In the genomic region with DNA sequence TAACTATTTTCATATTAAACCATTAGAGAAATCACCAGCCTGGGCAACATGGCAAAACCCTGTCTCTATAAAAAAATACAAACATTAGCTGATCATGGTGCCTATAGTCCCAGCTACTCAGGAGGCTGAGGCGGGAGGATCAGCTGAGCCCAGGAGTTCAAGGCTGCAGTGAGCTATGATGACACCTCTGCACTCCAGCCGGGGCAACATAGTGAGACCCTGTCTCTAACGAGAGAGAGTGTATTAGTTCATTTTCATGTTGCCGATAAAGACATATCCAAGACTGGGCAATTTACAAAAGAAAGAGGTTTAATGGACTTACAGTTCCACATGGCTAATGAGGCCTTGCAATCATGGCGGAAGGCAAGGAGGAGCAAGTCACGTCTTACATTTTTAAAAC, we compare ENCODE assay signal across 2 cellular contexts. TPM values are rescaled to one million over a fixed set of nuclear protein-coding genes. Genes with fewer than 3 reads are reported as not detected.
"Had no signal": no experiment of that assay in that cellular context is flagged by ENCODE, and none has a peak within 500 bp of the region (broad histone marks: within the 10 kb centered on the region; RNA-seq: fewer than 3 reads in every experiment).

No MANE protein-coding gene starts in this region.

RNA-seq across cellular contexts. Expression of a gene that starts 46.9 kb away (rescaled TPM):
- total RNA-seq: naive thymus-derived CD4-positive, alpha-beta T cell; natural killer cell had no signal
- polyA plus RNA-seq: naive thymus-derived CD4-positive, alpha-beta T cell had no signal
